Comparison of ENCODE assay signal across 1 cellular context in the genomic region with DNA sequence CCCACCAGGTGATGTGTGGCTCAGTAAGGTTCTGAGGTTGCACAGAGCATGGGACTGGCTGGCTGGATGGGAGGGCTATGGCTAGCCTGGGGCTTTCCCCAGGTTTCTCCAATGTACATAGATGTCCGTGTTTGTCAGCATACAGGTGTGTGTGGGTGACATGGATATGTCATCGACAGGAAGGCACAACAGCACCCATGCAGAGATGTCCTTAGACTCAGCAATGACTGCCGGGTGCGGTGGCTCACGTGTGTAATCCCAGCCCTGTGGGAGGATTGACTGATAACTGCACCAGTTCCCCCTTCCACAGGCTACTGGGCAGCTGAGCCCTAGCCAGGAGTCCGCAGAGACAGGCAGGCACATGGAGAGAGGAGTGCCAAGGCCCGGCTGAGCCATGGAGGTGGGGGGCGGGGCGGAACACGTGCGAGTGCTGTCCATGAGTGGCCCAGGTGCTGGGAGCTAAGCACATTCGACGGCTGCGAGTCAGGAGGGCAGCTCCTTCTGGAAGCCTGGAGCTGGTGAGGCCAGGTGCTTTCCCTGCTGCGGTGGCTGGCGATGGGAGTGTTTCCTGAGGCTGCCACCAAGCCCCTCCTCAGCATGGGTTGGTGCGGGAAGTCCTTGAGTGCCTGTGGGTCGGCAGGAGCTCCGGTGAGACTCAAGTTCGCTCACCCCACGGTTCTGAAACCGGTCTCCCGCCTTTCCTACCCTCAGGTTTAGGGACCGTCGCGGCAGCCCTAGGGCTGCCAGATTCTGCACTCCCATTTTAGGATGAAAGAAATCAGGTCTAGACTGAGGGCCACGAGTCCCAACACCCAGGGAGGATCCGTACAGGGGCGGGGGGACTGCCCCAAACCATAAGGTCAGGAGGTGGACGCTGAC.
TF ChIP-seq lines count a peak whose summit lies in the region.

No MANE protein-coding gene starts in this region.

TF ChIP-seq in H1, 55 proteins besides CTCF, POLR2A, EP300 and RAD21:
- TF ChIP-seq SIN3A (conservative IDR thresholded peaks at IDR 0.05 in 1 of 2, IDR thresholded peaks at IDR 0.05 in 1 of 2; ENCODE audit: low read depth in 1 of 2, low read length in 2 of 2) (peak in 1 of 2 experiments; percentile 68; a peak in 2 of 4 replicates), SUZ12 (IDR thresholded peaks at IDR 0.05; ENCODE audit: low read length) (peak; percentile 41; the same call in 1 of the 2 replicates), GABPA (IDR thresholded peaks at IDR 0.05; ENCODE audit: borderline replicate concordance, insufficient read depth, low read length) (no peak), KDM1A (IDR thresholded peaks at IDR 0.05; ENCODE audit: borderline replicate concordance, low read length) (no peak), SAP30 (IDR thresholded peaks at IDR 0.05; ENCODE audit: insufficient read depth, insufficient replicate concordance, low read length) (peak; percentile 50)
- TF ChIP-seq, protein P1, sequence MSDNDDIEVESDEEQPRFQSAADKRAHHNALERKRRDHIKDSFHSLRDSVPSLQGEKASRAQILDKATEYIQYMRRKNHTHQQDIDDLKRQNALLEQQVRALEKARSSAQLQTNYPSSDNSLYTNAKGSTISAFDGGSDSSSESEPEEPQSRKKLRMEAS (IDR thresholded peaks at IDR 0.05): peak; percentile 99
- TF ChIP-seq, protein P2, sequence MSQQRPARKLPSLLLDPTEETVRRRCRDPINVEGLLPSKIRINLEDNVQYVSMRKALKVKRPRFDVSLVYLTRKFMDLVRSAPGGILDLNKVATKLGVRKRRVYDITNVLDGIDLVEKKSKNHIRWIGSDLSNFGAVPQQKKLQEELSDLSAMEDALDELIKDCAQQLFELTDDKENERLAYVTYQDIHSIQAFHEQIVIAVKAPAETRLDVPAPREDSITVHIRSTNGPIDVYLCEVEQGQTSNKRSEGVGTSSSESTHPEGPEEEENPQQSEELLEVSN (IDR thresholded peaks at IDR 0.05): peak; percentile 96
TF ChIP-seq in H1: peak in this region for 5.
